Comparison of ENCODE assay signal across 8 cellular contexts in genomic region chr22:44684506-44685383, GRCh38. TPM values are rescaled to one million over a fixed set of nuclear protein-coding genes. Genes with fewer than 3 reads are reported as not detected.
A peak's percentile ranks its signal among the peaks of the same experiment; 100 is the strongest.
DNase-seq lines count a peak whose midpoint lies in the region; ATAC-seq and TF ChIP-seq lines count a peak whose summit lies in the region.

No MANE protein-coding gene starts in this region.

- TF ChIP-seq EP300 in upper lobe of left lung (IDR thresholded peaks at IDR 0.05): no peak

- H3K4me1 ChIP-seq in SJSA1 (replicated peaks) (peaks cover 26% of the 10 kb centered on the region), parathyroid adenoma (no peaks in the 10 kb centered on the region), upper lobe of left lung (peaks cover 7 to 18% (median 14%) of the 10 kb centered on the region in 4 donors)

- H3K27me3 ChIP-seq in SJSA1 (replicated peaks): no peaks in the 10 kb centered on the region
- H3K27me3 ChIP-seq in parathyroid adenoma (ENCODE audit: control insufficient read depth, insufficient read depth, low read length): no peaks in the 10 kb centered on the region
- H3K27me3 ChIP-seq in upper lobe of left lung: no peaks in the 10 kb centered on the region

- 26 to 53% methylated on average over 11 to 23 of the region's 23 CpGs for WGBS in upper lobe of left lung, 2 donors

- H3K9me3 ChIP-seq in SJSA1 (replicated peaks) (no peaks in the 10 kb centered on the region), parathyroid adenoma (ENCODE audit: control insufficient read depth, low read length) (no peaks in the 10 kb centered on the region), upper lobe of left lung (no peaks in the 10 kb centered on the region)

- H3K4me3 ChIP-seq in SJSA1: no peak overlapping the region
- no peak overlapping the region for H3K4me3 ChIP-seq in parathyroid adenoma (ENCODE audit: low read depth, low read length)
- H3K4me3 ChIP-seq in upper lobe of left lung: no peak overlapping the region

- TF ChIP-seq POLR2A in upper lobe of left lung (IDR thresholded peaks at IDR 0.05): no peak

- TF ChIP-seq CTCF in parathyroid adenoma (IDR thresholded peaks at IDR 0.05): peak; percentile 87
- TF ChIP-seq CTCF in upper lobe of left lung (IDR thresholded peaks at IDR 0.05): peak; percentile 92 to 97 (median 96)

- H3K4me2 ChIP-seq in parathyroid adenoma (ENCODE audit: low read length): no peak overlapping the region

- H3K36me3 ChIP-seq in SJSA1 (no peaks in the 10 kb centered on the region), parathyroid adenoma (ENCODE audit: control insufficient read depth, insufficient read depth, low read length) (no peaks in the 10 kb centered on the region), upper lobe of left lung (no peaks in the 10 kb centered on the region)

- peak overlapping the region; percentile 10; the same call in 1 of the 2 replicates for H3K27ac ChIP-seq in SJSA1
- no peak overlapping the region for H3K27ac ChIP-seq in parathyroid adenoma
- peak overlapping the region in 1 of 4 donors; percentile 57 for H3K27ac ChIP-seq in upper lobe of left lung

- no peak overlapping the region for H2AFZ ChIP-seq in parathyroid adenoma

- peak; percentile 55 for ATAC-seq in GM21529 (IDR thresholded peaks at IDR 0.05; ENCODE audit: unreplicated experiment)
- ATAC-seq in upper lobe of left lung (ENCODE audit: low FRiP score in 2 of 2): peak; percentile 93

- peak; percentile 77 for DNase-seq in DMS 273 treated with DMSO at 0.1 percent for 48 hours (lab: John Stamatoyannopoulos, UW)
- DNase-seq in LHCN-M2 (ENCODE audit: low read depth): peak; percentile 90
- peak; percentile 94 to 96 for DNase-seq in SJSA1 (ENCODE audit: low read depth in 1 of 2, low spot score in 2 of 2)
- DNase-seq in activated naive CD4-positive, alpha-beta T cell (lab: John Stamatoyannopoulos, UW): peak; percentile 44 to 67 (median 57)
- peak; percentile 89 for DNase-seq in germinal center (ENCODE audit: low spot score)
- peak in 1 of 2 donors; percentile 87 for DNase-seq in upper lobe of left lung

- H3K79me2 ChIP-seq in parathyroid adenoma: no peaks in the 10 kb centered on the region

- H3K9ac ChIP-seq in parathyroid adenoma: no peak overlapping the region

RNA-seq across cellular contexts. Expression of gene PRR5, which starts 17.3 kb away (rescaled TPM):
- total RNA-seq in LHCN-M2 (2014; rRNA removed) (9.4 and 10.5 TPM in 2 replicates), upper lobe of left lung (10 to 100 TPM; 13.1 to 68.1 (median 15.8) TPM)
- 13.4 TPM for polyA plus RNA-seq in LHCN-M2 (2012)
- total RNA-seq in SJSA1 (2014; rRNA removed; shearing (Covaris generic)): 6.1 and 13.7 TPM in 2 replicates
